Comparison of ENCODE assay signal across 2 cellular contexts in genomic region chr1:41738475-41738874, GRCh38.
A peak's percentile ranks its signal among the peaks of the same experiment; 100 is the strongest.
TF ChIP-seq lines count a peak whose summit lies in the region.

No MANE protein-coding gene starts in this region.

TF ChIP-seq in IMR-90, 13 proteins besides CTCF, POLR2A, EP300 and RAD21 (continued from another document):
- TF ChIP-seq, protein P1, sequence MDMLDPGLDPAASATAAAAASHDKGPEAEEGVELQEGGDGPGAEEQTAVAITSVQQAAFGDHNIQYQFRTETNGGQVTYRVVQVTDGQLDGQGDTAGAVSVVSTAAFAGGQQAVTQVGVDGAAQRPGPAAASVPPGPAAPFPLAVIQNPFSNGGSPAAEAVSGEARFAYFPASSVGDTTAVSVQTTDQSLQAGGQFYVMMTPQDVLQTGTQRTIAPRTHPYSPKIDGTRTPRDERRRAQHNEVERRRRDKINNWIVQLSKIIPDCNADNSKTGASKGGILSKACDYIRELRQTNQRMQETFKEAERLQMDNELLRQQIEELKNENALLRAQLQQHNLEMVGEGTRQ (IDR thresholded peaks at IDR 0.05; ENCODE audit: low read depth, low read length) = no peak
- TF ChIP-seq RFX5 (IDR thresholded peaks at IDR 0.05; ENCODE audit: low read depth, low read length) = no peak
- TF ChIP-seq RCOR1 (IDR thresholded peaks at IDR 0.05; ENCODE audit: insufficient replicate concordance, low read length) = no peak
- TF ChIP-seq FOS (IDR thresholded peaks at IDR 0.05; ENCODE audit: low read depth, low read length) = no peak
- TF ChIP-seq MAZ (IDR thresholded peaks at IDR 0.05; ENCODE audit: borderline replicate concordance, low read depth, low read length) = no peak
- no peak for TF ChIP-seq MAFK (IDR thresholded peaks at IDR 0.05; ENCODE audit: low read depth, low read length)
- no peak for TF ChIP-seq CHD1 (IDR thresholded peaks at IDR 0.05; ENCODE audit: low read depth, low read length)
- TF ChIP-seq, protein P2, sequence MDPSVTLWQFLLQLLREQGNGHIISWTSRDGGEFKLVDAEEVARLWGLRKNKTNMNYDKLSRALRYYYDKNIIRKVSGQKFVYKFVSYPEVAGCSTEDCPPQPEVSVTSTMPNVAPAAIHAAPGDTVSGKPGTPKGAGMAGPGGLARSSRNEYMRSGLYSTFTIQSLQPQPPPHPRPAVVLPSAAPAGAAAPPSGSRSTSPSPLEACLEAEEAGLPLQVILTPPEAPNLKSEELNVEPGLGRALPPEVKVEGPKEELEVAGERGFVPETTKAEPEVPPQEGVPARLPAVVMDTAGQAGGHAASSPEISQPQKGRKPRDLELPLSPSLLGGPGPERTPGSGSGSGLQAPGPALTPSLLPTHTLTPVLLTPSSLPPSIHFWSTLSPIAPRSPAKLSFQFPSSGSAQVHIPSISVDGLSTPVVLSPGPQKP (IDR thresholded peaks at IDR 0.05; ENCODE audit: borderline replicate concordance, low read depth, low read length) = no peak
- TF ChIP-seq SMC3 (IDR thresholded peaks at IDR 0.05; ENCODE audit: low read depth, low read length) = no peak

TF ChIP-seq in K562, 482 proteins besides CTCF, POLR2A, EP300 and RAD21 (continued from another document):
- TF ChIP-seq, protein P3, sequence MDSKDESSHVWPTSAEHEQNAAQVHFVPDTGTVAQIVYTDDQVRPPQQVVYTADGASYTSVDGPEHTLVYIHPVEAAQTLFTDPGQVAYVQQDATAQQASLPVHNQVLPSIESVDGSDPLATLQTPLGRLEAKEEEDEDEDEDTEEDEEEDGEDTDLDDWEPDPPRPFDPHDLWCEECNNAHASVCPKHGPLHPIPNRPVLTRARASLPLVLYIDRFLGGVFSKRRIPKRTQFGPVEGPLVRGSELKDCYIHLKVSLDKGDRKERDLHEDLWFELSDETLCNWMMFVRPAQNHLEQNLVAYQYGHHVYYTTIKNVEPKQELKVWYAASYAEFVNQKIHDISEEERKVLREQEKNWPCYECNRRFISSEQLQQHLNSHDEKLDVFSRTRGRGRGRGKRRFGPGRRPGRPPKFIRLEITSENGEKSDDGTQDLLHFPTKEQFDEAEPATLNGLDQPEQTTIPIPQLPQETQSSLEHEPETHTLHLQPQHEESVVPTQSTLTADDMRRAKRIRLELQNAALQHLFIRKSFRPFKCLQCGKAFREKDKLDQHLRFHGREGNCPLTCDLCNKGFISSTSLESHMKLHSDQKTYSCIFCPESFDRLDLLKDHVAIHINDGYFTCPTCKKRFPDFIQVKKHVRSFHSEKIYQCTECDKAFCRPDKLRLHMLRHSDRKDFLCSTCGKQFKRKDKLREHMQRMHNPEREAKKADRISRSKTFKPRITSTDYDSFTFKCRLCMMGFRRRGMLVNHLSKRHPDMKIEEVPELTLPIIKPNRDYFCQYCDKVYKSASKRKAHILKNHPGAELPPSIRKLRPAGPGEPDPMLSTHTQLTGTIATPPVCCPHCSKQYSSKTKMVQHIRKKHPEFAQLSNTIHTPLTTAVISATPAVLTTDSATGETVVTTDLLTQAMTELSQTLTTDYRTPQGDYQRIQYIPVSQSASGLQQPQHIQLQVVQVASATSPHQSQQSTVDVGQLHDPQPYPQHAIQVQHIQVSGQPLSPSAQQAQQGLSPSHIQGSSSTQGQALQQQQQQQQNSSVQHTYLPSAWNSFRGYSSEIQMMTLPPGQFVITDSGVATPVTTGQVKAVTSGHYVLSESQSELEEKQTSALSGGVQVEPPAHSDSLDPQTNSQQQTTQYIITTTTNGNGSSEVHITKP (IDR thresholded peaks at IDR 0.05; ENCODE audit: partially characterized antibody) = peak; percentile 67
